In genomic region chr3:99747915-99748314, GRCh38 we compare ENCODE assay signal across 10 cellular contexts.
DNase-seq lines count a peak whose midpoint lies in the region; ATAC-seq and TF ChIP-seq lines count a peak whose summit lies in the region.
"Had no signal": no experiment of that assay in that cellular context is flagged by ENCODE, and none has a peak within 500 bp of the region (broad histone marks: within the 10 kb centered on the region; RNA-seq: fewer than 3 reads in every experiment).

No MANE protein-coding gene starts in this region.

- intact Hi-C loops in CD14-positive monocyte (cut with micrococcal nuclease): no loop called here

- no peak for TF ChIP-seq CTCF in CD14-positive monocyte (IDR thresholded peaks at IDR 0.05)

- ATAC-seq in HG02759 (IDR thresholded peaks at IDR 0.05; ENCODE audit: unreplicated experiment): no peak

- peaks cover 0 to 3% (median 0%) of the 10 kb centered on the region in 7 donors for H3K9me3 Mint-ChIP-seq in CD14-positive monocyte
- H3K9me3 Mint-ChIP-seq: T-helper 1 cell treated with Interleukin-12 subunit alpha and Interleukin-12 subunit beta and Interleukin-4 antibody, amounts not matched to agents 30 μg/mL and 1 μg/mL, for 36 hours had no signal

- no peaks in the 10 kb centered on the region for H3K4me1 Mint-ChIP-seq in CD14-positive monocyte

- no peak overlapping the region for H3K4me3 Mint-ChIP-seq in CD14-positive monocyte
- H3K4me3 Mint-ChIP-seq: T-helper 1 cell treated with Interleukin-12 subunit alpha and Interleukin-12 subunit beta and Interleukin-4 antibody, amounts not matched to agents 30 μg/mL and 1 μg/mL, for 36 hours had no signal

- peaks cover 0 to 3% (median 2%) of the 10 kb centered on the region in 3 donors for H3K27me3 Mint-ChIP-seq in CD14-positive monocyte (ENCODE audit: low read depth in 3 of 3)

- H3K27ac Mint-ChIP-seq in CD14-positive monocyte: no peak overlapping the region
- H3K27ac Mint-ChIP-seq: T-helper 1 cell treated with Interleukin-12 subunit alpha and Interleukin-12 subunit beta and Interleukin-4 antibody, amounts not matched to agents 30 μg/mL and 1 μg/mL, for 36 hours had no signal

- no peaks in the 10 kb centered on the region for H3K36me3 Mint-ChIP-seq in CD14-positive monocyte

- DNase-seq in NCI-H1092 treated with DMSO at 0.1 percent for 48 hours (lab: John Stamatoyannopoulos, UW): peak; percentile 16
- DNase-seq in NCI-H1092 (lab: John Stamatoyannopoulos, UW): no peak
- peak; percentile 83 for DNase-seq in RPMI7951 (ENCODE audit: low read depth)
- peak; percentile 73 for DNase-seq in fibroblast of peridontal ligament (ENCODE audit: extremely low read depth)
- peak; percentile 26 for DNase-seq in smooth muscle cell of the brain vasculature (ENCODE audit: low read depth, low spot score)
- DNase-seq in CD14-positive monocyte (ENCODE audit: low spot score): no peak
- DNase-seq in occipital lobe (lab: John Stamatoyannopoulos, UW): no peak
- DNase-seq: amniotic stem cell had no signal

Comparison
In these comparisons a context has a peak if more than half of its experiments do, and no peak if none do; other contexts are left out.
1. DNase-seq: peak in NCI-H1092 treated with DMSO at 0.1 percent for 48 hours (single experiment), RPMI7951 (single experiment), fibroblast of peridontal ligament (single experiment) and smooth muscle cell of the brain vasculature (single experiment); none in NCI-H1092 (single experiment), CD14-positive monocyte (single experiment) and occipital lobe (single experiment).